ENCODE assay signal across 8 cellular contexts in genomic region chr11:19660076-19660475, GRCh38. TPM values are rescaled to one million over a fixed set of nuclear protein-coding genes. Genes with fewer than 3 reads are reported as not detected.
DNase-seq lines count a peak whose midpoint lies in the region; ATAC-seq and TF ChIP-seq lines count a peak whose summit lies in the region.

No MANE protein-coding gene starts in this region.

- peak; percentile 53 for DNase-seq in GM06990 (ENCODE audit: extremely low read depth, insufficient read length)
- DNase-seq in activated CD8-positive, alpha-beta T cell treated with anti-CD3 and anti-CD28 coated beads for 36 hours: peak; percentile 38
- no peak for DNase-seq in lung (ENCODE audit: low spot score)
- DNase-seq in NCI-H748 treated with DMSO at 0.1 percent for 48 hours (lab: John Stamatoyannopoulos, UW): no peak
- no peak for DNase-seq in naive thymus-derived CD8-positive, alpha-beta T cell
- no peak for DNase-seq in central memory CD4-positive, alpha-beta T cell

- WGBS in lung, 2 donors: 44 to 50% methylated on average over 5 of the region's 5 CpGs

- POLR2A ChIA-PET in activated CD8-positive, alpha-beta T cell treated with anti-CD3 and anti-CD28 coated beads for 36 hours (lab: Charles Lee): no interaction called here
- POLR2A ChIA-PET in naive thymus-derived CD8-positive, alpha-beta T cell (lab: Charles Lee): no interaction called here

- CTCF ChIA-PET in activated CD8-positive, alpha-beta T cell treated with anti-CD3 and anti-CD28 coated beads for 36 hours (lab: Charles Lee): no interaction called here

- peak overlapping the region in 1 of 2 donors; percentile 32 for H3K27ac ChIP-seq in lung (ENCODE audit: low read depth in 1 of 2, low read length in 1 of 2)

- peaks cover 4% of the 10 kb centered on the region for H3K4me1 Mint-ChIP-seq in activated CD8-positive, alpha-beta T cell treated with anti-CD3 and anti-CD28 coated beads for 36 hours (ENCODE audit: low read depth)
- H3K4me1 Mint-ChIP-seq in naive thymus-derived CD8-positive, alpha-beta T cell: peaks cover 0 to 3% (median 2%) of the 10 kb centered on the region in 4 donors

- H3K27me3 Mint-ChIP-seq in activated CD8-positive, alpha-beta T cell treated with anti-CD3 and anti-CD28 coated beads for 36 hours: no peaks in the 10 kb centered on the region
- peaks cover 0 to 13% (median 2%) of the 10 kb centered on the region in 5 donors for H3K27me3 Mint-ChIP-seq in naive thymus-derived CD8-positive, alpha-beta T cell

- H3K9me3 Mint-ChIP-seq in activated CD8-positive, alpha-beta T cell treated with anti-CD3 and anti-CD28 coated beads for 36 hours: no peaks in the 10 kb centered on the region
- H3K9me3 Mint-ChIP-seq in naive thymus-derived CD8-positive, alpha-beta T cell: peaks cover 0 to 2% (median 0%) of the 10 kb centered on the region in 9 donors

- H3K36me3 ChIP-seq in GM06990 (ENCODE audit: control insufficient read depth, insufficient read depth, low read length) (no peaks in the 10 kb centered on the region), lung (ENCODE audit: control insufficient read depth in 2 of 2, insufficient read depth in 2 of 2, low read length in 2 of 2) (no peaks in the 10 kb centered on the region)

- no peaks in the 10 kb centered on the region for H3K36me3 Mint-ChIP-seq in activated CD8-positive, alpha-beta T cell treated with anti-CD3 and anti-CD28 coated beads for 36 hours (ENCODE audit: low read depth)
- H3K36me3 Mint-ChIP-seq in naive thymus-derived CD8-positive, alpha-beta T cell: no peaks in the 10 kb centered on the region

- TF ChIP-seq CTCF in GM06990 (IDR thresholded peaks at IDR 0.05; ENCODE audit: insufficient read depth, low read length, poor library complexity, severe bottlenecking): no peak
- no peak for TF ChIP-seq CTCF in activated CD8-positive, alpha-beta T cell treated with anti-CD3 and anti-CD28 coated beads for 36 hours (IDR thresholded peaks at IDR 0.05)
- TF ChIP-seq CTCF in lung (IDR thresholded peaks at IDR 0.05; ENCODE audit: control extremely low read depth, extremely low read depth): no peak

- H3K27ac Mint-ChIP-seq in activated CD8-positive, alpha-beta T cell treated with anti-CD3 and anti-CD28 coated beads for 36 hours: no peak overlapping the region
- no peak overlapping the region for H3K27ac Mint-ChIP-seq in naive thymus-derived CD8-positive, alpha-beta T cell

- intact Hi-C loops in activated CD8-positive, alpha-beta T cell treated with anti-CD3 and anti-CD28 coated beads for 36 hours (cut with micrococcal nuclease): no loop called here

- H3K4me3 ChIP-seq in GM06990 (replicated peaks; ENCODE audit: low read depth, low read length) (no peak overlapping the region), lung (no peak overlapping the region)

- no peaks in the 10 kb centered on the region; the same call in 1 of the 2 replicates for H3K27me3 ChIP-seq in GM06990 (replicated peaks; ENCODE audit: control insufficient read depth, insufficient read depth, low read length)
- H3K27me3 ChIP-seq in lung (ENCODE audit: control insufficient read depth, insufficient read depth): no peaks in the 10 kb centered on the region

- H3K4me1 ChIP-seq in lung (ENCODE audit: control insufficient read depth in 2 of 2, insufficient read depth in 2 of 2, low read length in 2 of 2): peaks cover 0 to 7% of the 10 kb centered on the region in 2 donors

- H3K4me3 Mint-ChIP-seq in activated CD8-positive, alpha-beta T cell treated with anti-CD3 and anti-CD28 coated beads for 36 hours: no peak overlapping the region
- H3K4me3 Mint-ChIP-seq in naive thymus-derived CD8-positive, alpha-beta T cell: no peak overlapping the region

- H3K9me3 ChIP-seq in lung (ENCODE audit: control insufficient read depth in 2 of 2, insufficient read depth in 1 of 2, low read length in 1 of 2): no peaks in the 10 kb centered on the region

- ATAC-seq in GM19438 (IDR thresholded peaks at IDR 0.05; ENCODE audit: low read depth, unreplicated experiment) (peak; percentile 100), HG03196 (IDR thresholded peaks at IDR 0.05; ENCODE audit: unreplicated experiment) (peak; percentile 100), lung (ENCODE audit: insufficient read depth, low FRiP score) (peak; percentile 28)
- ATAC-seq in activated CD8-positive, alpha-beta T cell treated with anti-CD3 and anti-CD28 coated beads for 36 hours: peak; percentile 80
- ATAC-seq in naive thymus-derived CD8-positive, alpha-beta T cell: no peak

RNA-seq across cellular contexts. Expression of gene NAV2, which starts 52.6 kb away (rescaled TPM):
- total RNA-seq in activated CD8-positive, alpha-beta T cell treated with anti-CD3 and anti-CD28 coated beads for 36 hours: under 1 TPM; 0.23 to 0.36 TPM
- 10 to 100 TPM; 31.5 to 47.9 TPM for total RNA-seq in lung
- polyA plus RNA-seq in lung: 1 to 10 TPM; 6.8 to 8.9 TPM
- total RNA-seq in naive thymus-derived CD8-positive, alpha-beta T cell: 1 to 10 TPM; 2.1 to 4.2 TPM
- under 1 TPM in 2 of 3 donors, not detected in 1; 0.06 to 0.16 TPM for polyA plus RNA-seq in naive thymus-derived CD8-positive, alpha-beta T cell

Comparison
In these comparisons a context has a peak if more than half of its experiments do, and no peak if none do; other contexts are left out.
1. DNase-seq: peak in GM06990 (single experiment) and activated CD8-positive, alpha-beta T cell treated with anti-CD3 and anti-CD28 coated beads for 36 hours (single experiment); none in lung (single experiment), NCI-H748 treated with DMSO at 0.1 percent for 48 hours (single experiment), naive thymus-derived CD8-positive, alpha-beta T cell (0 of 10) and central memory CD4-positive, alpha-beta T cell (single experiment).
2. ATAC-seq: peak in GM19438 (single experiment), HG03196 (single experiment), activated CD8-positive, alpha-beta T cell treated with anti-CD3 and anti-CD28 coated beads for 36 hours (single experiment) and lung (single experiment); none in naive thymus-derived CD8-positive, alpha-beta T cell (0 of 2).
3. RNA of gene NAV2, which starts 52.6 kb away (total RNA-seq): 31.5 to 47.9 TPM in lung; 2.1 to 4.2 TPM in naive thymus-derived CD8-positive, alpha-beta T cell and 0.23 to 0.36 TPM in activated CD8-positive, alpha-beta T cell treated with anti-CD3 and anti-CD28 coated beads for 36 hours; every median in the first group is over 4 times any median in the second.